Comparison of ENCODE assay signal across 1 cellular context in genomic region chr15:79675982-79676381, GRCh38.
TF ChIP-seq lines count a peak whose summit lies in the region.

No MANE protein-coding gene starts in this region.

TF ChIP-seq in IMR-90, 13 proteins besides CTCF, POLR2A, EP300 and RAD21 (continued from another document):
- TF ChIP-seq RFX5 (IDR thresholded peaks at IDR 0.05; ENCODE audit: low read depth, low read length): no peak
- TF ChIP-seq, protein P1, sequence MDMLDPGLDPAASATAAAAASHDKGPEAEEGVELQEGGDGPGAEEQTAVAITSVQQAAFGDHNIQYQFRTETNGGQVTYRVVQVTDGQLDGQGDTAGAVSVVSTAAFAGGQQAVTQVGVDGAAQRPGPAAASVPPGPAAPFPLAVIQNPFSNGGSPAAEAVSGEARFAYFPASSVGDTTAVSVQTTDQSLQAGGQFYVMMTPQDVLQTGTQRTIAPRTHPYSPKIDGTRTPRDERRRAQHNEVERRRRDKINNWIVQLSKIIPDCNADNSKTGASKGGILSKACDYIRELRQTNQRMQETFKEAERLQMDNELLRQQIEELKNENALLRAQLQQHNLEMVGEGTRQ (IDR thresholded peaks at IDR 0.05; ENCODE audit: low read depth, low read length): no peak
- no peak for TF ChIP-seq BHLHE40 (IDR thresholded peaks at IDR 0.05; ENCODE audit: low read depth, low read length)
- TF ChIP-seq ELK1 (IDR thresholded peaks at IDR 0.05; ENCODE audit: borderline replicate concordance, low read depth, low read length): no peak
- TF ChIP-seq MAFK (IDR thresholded peaks at IDR 0.05; ENCODE audit: low read depth, low read length): no peak
- no peak for TF ChIP-seq SMC3 (IDR thresholded peaks at IDR 0.05; ENCODE audit: low read depth, low read length)
- no peak for TF ChIP-seq MAZ (IDR thresholded peaks at IDR 0.05; ENCODE audit: borderline replicate concordance, low read depth, low read length)
TF ChIP-seq in IMR-90: peak in this region for 0.
